In the genomic region with DNA sequence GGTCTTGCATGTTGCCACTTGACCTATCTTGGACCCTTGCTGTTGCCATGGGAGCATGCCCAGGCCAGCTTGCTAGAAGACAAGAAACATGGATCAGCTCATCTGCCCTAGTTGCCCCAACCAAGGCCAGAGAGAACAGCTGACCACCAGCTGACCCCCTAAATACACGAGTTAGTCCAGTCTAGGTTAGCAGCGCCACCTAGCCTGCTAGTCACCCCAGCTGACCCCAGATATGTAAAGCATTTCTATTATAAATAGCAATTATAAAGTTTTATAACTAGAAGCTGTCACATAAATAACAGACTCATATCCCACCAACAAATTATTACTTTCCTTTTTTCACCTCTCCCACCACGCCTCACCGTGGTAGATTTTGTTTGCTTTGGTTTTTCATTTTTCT, we compare ENCODE assay signal across 26 cellular contexts.
"Had no signal": no experiment of that assay in that cellular context is flagged by ENCODE, and none has a peak within 500 bp of the region (broad histone marks: within the 10 kb centered on the region; RNA-seq: fewer than 3 reads in every experiment).

No MANE protein-coding gene starts in this region.

- H3K27me3 ChIP-seq: dorsolateral prefrontal cortex, gastrocnemius medialis, heart left ventricle, hepatocyte, left lung, neural progenitor cell, right atrium auricular region, spleen, tibial nerve, upper lobe of left lung had no signal

- H3K4me1 ChIP-seq: gastrocnemius medialis, heart left ventricle, left lung, prostate gland, right atrium auricular region, spleen, tibial nerve, upper lobe of left lung had no signal

- H3K9ac ChIP-seq: neural progenitor cell had no signal

- DNase-seq: dorsolateral prefrontal cortex; effector CD4-positive, alpha-beta T cell; foreskin fibroblast; gastrocnemius medialis; heart left ventricle; left cardiac atrium; left lung; mesenchymal stem cell; mucosa of descending colon; naive B cell; spleen; stimulated activated CD4-positive, alpha-beta T cell treated with anti-CD3 and anti-CD28 coated beads, Interleukin-4, amount 100 ng/mL, for 4 hours; upper lobe of left lung had no signal

- H3K79me2 ChIP-seq: hepatocyte had no signal

- H3K27ac Mint-ChIP-seq: mesothelial cell of epicardium; naive B cell; natural killer cell treated with Interleukin-12 subunit alpha and Interleukin-12 subunit beta and Interleukin-15 and Interleukin-18, amount 100 ng/mL, for 72 hours; neural progenitor cell; stimulated activated memory B cell treated with anti-CD40 and anti-IgM and Interleukin-4, amounts not matched to agents 10 μg/mL and 1 μg/mL and 100 μg/mL, for 72 hours; stimulated activated naive CD8-positive, alpha-beta T cell treated with anti-CD3 and anti-CD28 coated beads, Interleukin-15, Interleukin-2, amounts not matched to agents 100 ng/mL and 50 ng/mL, for 24 hours had no signal

- ATAC-seq: esophagus mucosa; gastrocnemius medialis; heart left ventricle; left cardiac atrium; left lung; mucosa of descending colon; natural killer cell treated with Interleukin-12 subunit alpha and Interleukin-12 subunit beta and Interleukin-15 and Interleukin-18, amount 100 ng/mL, for 72 hours; stimulated activated memory B cell treated with anti-CD40 and anti-IgM and Interleukin-4, amounts not matched to agents 10 μg/mL and 1 μg/mL and 100 μg/mL, for 72 hours had no signal

- H3K36me3 ChIP-seq: gastrocnemius medialis, heart left ventricle, left lung, neural progenitor cell, prostate gland, right atrium auricular region, spleen, thoracic aorta, tibial nerve, upper lobe of left lung had no signal

- H2AFZ ChIP-seq: hepatocyte, neural progenitor cell had no signal

- H3K4me3 Mint-ChIP-seq: mesothelial cell of epicardium; naive B cell; natural killer cell treated with Interleukin-12 subunit alpha and Interleukin-12 subunit beta and Interleukin-15 and Interleukin-18, amount 100 ng/mL, for 72 hours; neural progenitor cell; stimulated activated memory B cell treated with anti-CD40 and anti-IgM and Interleukin-4, amounts not matched to agents 10 μg/mL and 1 μg/mL and 100 μg/mL, for 72 hours; stimulated activated naive CD8-positive, alpha-beta T cell treated with anti-CD3 and anti-CD28 coated beads, Interleukin-15, Interleukin-2, amounts not matched to agents 100 ng/mL and 50 ng/mL, for 24 hours had no signal

- H3K27me3 Mint-ChIP-seq: naive B cell; natural killer cell treated with Interleukin-12 subunit alpha and Interleukin-12 subunit beta and Interleukin-15 and Interleukin-18, amount 100 ng/mL, for 72 hours; stimulated activated memory B cell treated with anti-CD40 and anti-IgM and Interleukin-4, amounts not matched to agents 10 μg/mL and 1 μg/mL and 100 μg/mL, for 72 hours; stimulated activated naive CD8-positive, alpha-beta T cell treated with anti-CD3 and anti-CD28 coated beads, Interleukin-15, Interleukin-2, amounts not matched to agents 100 ng/mL and 50 ng/mL, for 24 hours had no signal

- H3K4me1 Mint-ChIP-seq: naive B cell; stimulated activated memory B cell treated with anti-CD40 and anti-IgM and Interleukin-4, amounts not matched to agents 10 μg/mL and 1 μg/mL and 100 μg/mL, for 72 hours had no signal

- H3K4me3 ChIP-seq: dorsolateral prefrontal cortex, gastrocnemius medialis, heart left ventricle, hepatocyte, left lung, mucosa of descending colon, neural progenitor cell, prostate gland, right atrium auricular region, skin epidermis, spleen, thoracic aorta, tibial nerve, upper lobe of left lung had no signal

- H3K9me3 Mint-ChIP-seq: mesothelial cell of epicardium; naive B cell; neural progenitor cell; stimulated activated memory B cell treated with anti-CD40 and anti-IgM and Interleukin-4, amounts not matched to agents 10 μg/mL and 1 μg/mL and 100 μg/mL, for 72 hours; stimulated activated naive CD8-positive, alpha-beta T cell treated with anti-CD3 and anti-CD28 coated beads, Interleukin-15, Interleukin-2, amounts not matched to agents 100 ng/mL and 50 ng/mL, for 24 hours had no signal

- H3K36me3 Mint-ChIP-seq: mesothelial cell of epicardium; naive B cell; natural killer cell treated with Interleukin-12 subunit alpha and Interleukin-12 subunit beta and Interleukin-15 and Interleukin-18, amount 100 ng/mL, for 72 hours; neural progenitor cell; stimulated activated memory B cell treated with anti-CD40 and anti-IgM and Interleukin-4, amounts not matched to agents 10 μg/mL and 1 μg/mL and 100 μg/mL, for 72 hours had no signal

- H3K4me2 ChIP-seq: hepatocyte, neural progenitor cell had no signal

- H3K9me3 ChIP-seq: gastrocnemius medialis, heart left ventricle, left lung, mucosa of descending colon, prostate gland, right atrium auricular region, spleen, thoracic aorta, tibial nerve, upper lobe of left lung had no signal

- H3K27ac ChIP-seq: dorsolateral prefrontal cortex, epithelial cell of prostate, gastrocnemius medialis, heart left ventricle, hepatocyte, left lung, neural progenitor cell, prostate gland, right atrium auricular region, skin epidermis, spleen, thoracic aorta, tibial nerve, upper lobe of left lung had no signal
